9 cellular contexts compared by ENCODE assay signal in the genomic region with DNA sequence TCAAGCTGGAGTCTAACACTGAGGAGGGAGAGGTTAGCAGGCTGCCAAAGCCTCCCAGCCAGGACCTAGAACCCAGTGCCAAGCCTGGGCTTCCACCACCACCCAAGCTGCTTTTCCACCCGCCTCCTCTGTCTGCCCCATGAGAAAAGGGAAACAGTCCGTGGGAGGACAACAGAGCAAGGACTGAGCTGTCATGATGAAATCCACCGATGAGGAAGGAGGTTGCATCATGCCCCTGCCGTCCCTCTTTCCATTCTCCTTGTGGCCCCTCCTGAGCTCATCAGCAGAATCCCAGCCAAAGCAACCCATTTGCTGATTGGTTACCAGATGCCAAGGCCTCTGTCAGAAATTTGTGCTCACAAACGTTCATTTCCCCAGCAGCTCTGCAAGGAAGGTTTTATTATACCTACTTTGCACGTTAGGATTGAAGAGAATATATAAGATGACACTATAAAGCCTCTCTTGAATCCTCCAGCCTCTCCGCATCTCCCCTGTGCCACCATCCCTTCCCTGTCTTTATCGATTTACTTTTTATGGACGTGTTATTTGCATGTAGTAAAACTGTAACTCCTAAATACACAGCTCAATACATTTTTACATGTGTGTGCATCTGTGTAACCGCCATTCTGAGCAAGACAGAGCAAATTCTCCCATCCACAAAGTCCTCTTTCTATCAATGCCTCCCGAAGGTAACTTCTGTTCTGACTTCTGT. TPM values are rescaled to one million over a fixed set of nuclear protein-coding genes. Genes with fewer than 3 reads are reported as not detected.
DNase-seq lines count a peak whose midpoint lies in the region; ATAC-seq and TF ChIP-seq lines count a peak whose summit lies in the region.
"Had no signal": no experiment of that assay in that cellular context is flagged by ENCODE, and none has a peak within 500 bp of the region (broad histone marks: within the 10 kb centered on the region; RNA-seq: fewer than 3 reads in every experiment).

No MANE protein-coding gene starts in this region.

- no peaks in the 10 kb centered on the region for H3K9me2 ChIP-seq in GM23248 (ENCODE audit: insufficient read depth)
- H3K9me2 ChIP-seq in PC-9 (ENCODE audit: insufficient read depth): no peaks in the 10 kb centered on the region

- BruUV-seq in PC-9 (replicated peaks; lab: Mats Ljungman, UMichigan): no TSS peak

- H3K27me3 ChIP-seq in GM23248 (replicated peaks; ENCODE audit: insufficient read depth): no peaks in the 10 kb centered on the region
- H3K27me3 ChIP-seq in PC-9 (ENCODE audit: insufficient read depth, low read depth): peaks cover 34% of the 10 kb centered on the region

- H4K20me1 ChIP-seq in GM23248 (ENCODE audit: insufficient read depth): no peaks in the 10 kb centered on the region
- H4K20me1 ChIP-seq in PC-9 (ENCODE audit: insufficient read depth): no peaks in the 10 kb centered on the region

- 31 to 35% methylated on average over 10 to 11 of the region's 11 CpGs for WGBS in GM23248 (ENCODE audit: low coverage in 1 of 2, low lambda C conversion rate in 2 of 2, missing lambda C conversion rate in 2 of 2), 2 experiments

- in situ Hi-C loops in GM23248 (cut with MboI): no loop called here

- H3K4me2 ChIP-seq in GM23248 (ENCODE audit: unreplicated experiment): peak overlapping the region; percentile 29
- H3K4me2 ChIP-seq in PC-9: no peak overlapping the region

- DNase-seq in GM23248 (peak; percentile 92), SIG-M5 (lab: John Stamatoyannopoulos, UW) (peak; percentile 61), fibroblast of the aortic adventitia (ENCODE audit: low read depth) (peak; percentile 82), renal cortical epithelial cell (ENCODE audit: low read depth) (peak; percentile 44), T-helper 9 cell (no peak), A172 (ENCODE audit: low spot score) (no peak), PC-9 (no peak)
- DNase-seq: NCI-H1694 treated with DMSO at 0.1 percent for 48 hours had no signal

- peaks cover 20% of the 10 kb centered on the region for H3K4me1 ChIP-seq in GM23248 (ENCODE audit: insufficient read depth)
- H3K4me1 ChIP-seq in PC-9 (replicated peaks; ENCODE audit: insufficient read depth): no peaks in the 10 kb centered on the region

- peak overlapping the region; percentile 29; the same call in 1 of the 2 replicates for H3K9ac ChIP-seq in GM23248

- no peak for ATAC-seq in HG02938 (IDR thresholded peaks at IDR 0.05; ENCODE audit: unreplicated experiment)

- CTCF ChIA-PET in PC-9 (lab: Charles Lee): no interaction called here

- no peak for TF ChIP-seq CTCF in fibroblast of the aortic adventitia (IDR thresholded peaks at IDR 0.05; ENCODE audit: insufficient read depth, low read length)
- TF ChIP-seq CTCF in PC-9 (conservative IDR thresholded peaks at IDR 0.05): no peak

- H3K79me2 ChIP-seq in GM23248 (ENCODE audit: insufficient read depth) (no peaks in the 10 kb centered on the region), PC-9 (ENCODE audit: low read depth) (no peaks in the 10 kb centered on the region)

- POLR2A ChIA-PET in PC-9 (lab: Charles Lee; ENCODE audit: unreplicated experiment): no interaction called here

- intact Hi-C loops in PC-9 (cut with micrococcal nuclease; ENCODE audit: unreplicated experiment): no loop called here

- H3K4me3 ChIP-seq in GM23248 (no peak overlapping the region), fibroblast of the aortic adventitia (ENCODE audit: low read depth, low read length) (no peak overlapping the region), PC-9 (no peak overlapping the region)

- H3F3A ChIP-seq in GM23248 (ENCODE audit: insufficient read depth) (peaks cover 17% of the 10 kb centered on the region), PC-9 (ENCODE audit: insufficient read depth, low read depth) (no peaks in the 10 kb centered on the region)

- H3K36me3 ChIP-seq in GM23248 (ENCODE audit: low read depth) (no peaks in the 10 kb centered on the region), PC-9 (ENCODE audit: low read depth) (no peaks in the 10 kb centered on the region)

- H3K27ac ChIP-seq in GM23248 (peak overlapping the region; percentile 46), PC-9 (no peak overlapping the region)

- H2AFZ ChIP-seq in GM23248 (peak overlapping the region; percentile 13), PC-9 (no peak overlapping the region)

- no peaks in the 10 kb centered on the region for H3K9me3 ChIP-seq in GM23248 (ENCODE audit: low read depth)
- H3K9me3 ChIP-seq in PC-9 (ENCODE audit: insufficient read depth, low read depth): no peaks in the 10 kb centered on the region

RNA-seq across cellular contexts. Expression of a gene that starts 6.3 kb away (rescaled TPM):
- 0.65 TPM in 1 of 2 replicates, not detected in the other for total RNA-seq in GM23248 (2014; rRNA removed; shearing (Covaris generic))
- polyA plus RNA-seq in GM23248 (2016; fragmentation: Nextera tagmentation; extraction: Ambion mirVana): 0.16 and 0.96 TPM in 2 replicates
- total RNA-seq in fibroblast of the aortic adventitia (ENCODE audit: low replicate concordance) (not detected in 2 replicates), renal cortical epithelial cell (32.1 and 137 TPM in 2 replicates), PC-9 (2021) (not detected in 2 replicates)
- total RNA-seq in A172 (2014; rRNA removed; shearing (Covaris generic)): 0.78 and 1.2 TPM in 2 replicates

RNA-seq across cellular contexts. Expression of a gene that starts 28.3 kb away (rescaled TPM):
- total RNA-seq in GM23248 (2014; rRNA removed; shearing (Covaris generic)): not detected in 2 replicates
- not detected in 2 replicates for polyA plus RNA-seq in GM23248 (2016; fragmentation: Nextera tagmentation; extraction: Ambion mirVana)
- total RNA-seq in fibroblast of the aortic adventitia (ENCODE audit: low replicate concordance) (not detected in 2 replicates), renal cortical epithelial cell (0.10 TPM in 1 of 2 replicates, not detected in the other), PC-9 (2021) (not detected in 2 replicates)
- total RNA-seq in A172 (2014; rRNA removed; shearing (Covaris generic)): not detected in 2 replicates

RNA-seq across cellular contexts. Expression of a gene that starts 57.9 kb away (rescaled TPM):
- total RNA-seq in GM23248 (2014; rRNA removed; shearing (Covaris generic)): not detected in 2 replicates
- not detected in 2 replicates for polyA plus RNA-seq in GM23248 (2016; fragmentation: Nextera tagmentation; extraction: Ambion mirVana)
- total RNA-seq in fibroblast of the aortic adventitia (ENCODE audit: low replicate concordance): not detected in 2 replicates
- not detected in 2 replicates for total RNA-seq in renal cortical epithelial cell
- not detected in 2 replicates for total RNA-seq in A172 (2014; rRNA removed; shearing (Covaris generic))
- total RNA-seq in PC-9 (2021): not detected in 2 replicates

Comparison
In these comparisons a context has a peak if more than half of its experiments do, and no peak if none do; other contexts are left out.
1. DNase-seq: peak in GM23248 (single experiment), SIG-M5 (single experiment), fibroblast of the aortic adventitia (single experiment) and renal cortical epithelial cell (single experiment); none in T-helper 9 cell (single experiment), A172 (single experiment) and PC-9 (0 of 2).
2. RNA of a gene that starts 6.3 kb away (total RNA-seq): 32.1 to 137 TPM in renal cortical epithelial cell; 0.78 to 1.2 TPM in A172, 0.65 TPM in GM23248, not detected in fibroblast of the aortic adventitia and not detected in PC-9; every median in the first group is over 10 times any median in the second.